Comparison of ENCODE assay signal across 14 cellular contexts in genomic region chr4:94827481-94828110, GRCh38.
DNase-seq lines count a peak whose midpoint lies in the region; ATAC-seq and TF ChIP-seq lines count a peak whose summit lies in the region.
"Had no signal": no experiment of that assay in that cellular context is flagged by ENCODE, and none has a peak within 500 bp of the region (broad histone marks: within the 10 kb centered on the region; RNA-seq: fewer than 3 reads in every experiment).

No MANE protein-coding gene starts in this region.

- DNase-seq in BJ (ENCODE audit: low read depth) (peak; percentile 37), M059J (ENCODE audit: low read depth) (peak; percentile 59), dermis microvascular lymphatic vessel endothelial cell (ENCODE audit: low read depth in 2 of 2) (peak; percentile 83 to 85), neural crest cell (ENCODE audit: low read depth, low spot score) (no peak), islet precursor cell (no peak), mucosa of gallbladder (ENCODE audit: low spot score) (no peak), SIG-M5 (lab: John Stamatoyannopoulos, UW) (no peak)
- DNase-seq: activated T-cell treated with anti-CD3 and anti-CD28 coated beads for 4 hours; cortex of kidney; DMS79 treated with DMSO at 0.1 percent for 48 hours; NCI-H510A treated with DMSO at 0.1 percent for 48 hours; stimulated activated naive CD4-positive, alpha-beta T cell had no signal

- H3K36me3 ChIP-seq in BJ (ENCODE audit: control insufficient read depth, insufficient read depth, low read length), result no peaks in the 10 kb centered on the region

- peaks cover 21% of the 10 kb centered on the region for H3K4me1 Mint-ChIP-seq in neural crest cell

- no peak for TF ChIP-seq CTCF in BJ (IDR thresholded peaks at IDR 0.05; ENCODE audit: insufficient read depth, low read depth, low read length)
- no peak for TF ChIP-seq CTCF in neural crest cell (conservative IDR thresholded peaks at IDR 0.05)

- POLR2A ChIA-PET in BJ (lab: Charles Lee), result no interaction called here

- peak overlapping the region; percentile 43 for H3K27ac Mint-ChIP-seq in neural crest cell (ENCODE audit: unreplicated experiment)

- no peaks in the 10 kb centered on the region for H3K9me3 Mint-ChIP-seq in neural crest cell

- CTCF ChIA-PET in BJ (lab: Yijun Ruan, JAX), result no interaction called here

- no peak overlapping the region for H3K4me3 Mint-ChIP-seq in neural crest cell

- H3K27me3 ChIP-seq in BJ (ENCODE audit: control insufficient read depth, insufficient read depth, low read length), result peaks cover 2% of the 10 kb centered on the region; the same call in 1 of the 2 replicates

- no peak for ATAC-seq in HG03139 (IDR thresholded peaks at IDR 0.05; ENCODE audit: unreplicated experiment)

- H3K36me3 Mint-ChIP-seq in neural crest cell (ENCODE audit: low read depth), result no peaks in the 10 kb centered on the region

- H3K27me3 Mint-ChIP-seq in neural crest cell (ENCODE audit: low read depth), result no peaks in the 10 kb centered on the region

- no peak overlapping the region for H3K4me3 ChIP-seq in BJ (ENCODE audit: low read depth, low read length)
- H3K4me3 ChIP-seq: skin epidermis had no signal

Comparison
In these comparisons a context has a peak if more than half of its experiments do, and no peak if none do; other contexts are left out.
1. DNase-seq: peak in BJ (single experiment), M059J (single experiment) and dermis microvascular lymphatic vessel endothelial cell (2 of 2); none in neural crest cell (single experiment), islet precursor cell (single experiment), mucosa of gallbladder (single experiment) and SIG-M5 (single experiment).